ENCODE assay signal across 1 cellular context in the genomic region with DNA sequence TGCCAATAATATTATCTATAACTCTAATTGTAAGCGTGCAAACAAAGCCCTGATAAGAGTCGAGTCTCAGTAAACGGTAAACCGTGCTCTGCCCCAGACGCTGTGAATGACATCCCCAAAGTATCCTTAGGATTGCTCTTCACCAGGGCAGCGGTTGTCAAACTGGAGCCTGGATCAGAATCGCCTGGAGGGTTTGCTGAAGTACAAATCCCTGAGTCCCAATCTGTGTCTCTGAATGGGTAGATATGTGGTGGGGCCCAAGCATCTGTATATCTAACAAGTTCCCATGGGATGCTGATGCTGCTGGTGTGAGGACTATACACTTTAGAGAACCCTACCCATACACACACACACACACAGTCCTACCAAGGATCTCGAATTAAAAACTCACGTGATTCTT.
TF ChIP-seq lines count a peak whose summit lies in the region.

No MANE protein-coding gene starts in this region.

TF ChIP-seq in HepG2, 621 proteins besides CTCF, POLR2A, EP300 and RAD21:
- TF ChIP-seq ARID2 (CRISPR knock-in tag; IDR thresholded peaks at IDR 0.05; ENCODE audit: borderline replicate concordance), result 0 out of 2 replicates have a peak, but pooled peaks have one; percentile 17
- no peak for TF ChIP-seq NCOA2 (CRISPR knock-in tag; IDR thresholded peaks at IDR 0.05)
- TF ChIP-seq ZMAT3 (CRISPR knock-in tag; conservative IDR thresholded peaks at IDR 0.05), result 0 out of 2 replicates have a peak, but pooled peaks have one; percentile 3
- 0 out of 2 replicates have a peak, but pooled peaks have one; percentile 0 for TF ChIP-seq KLF12 (CRISPR knock-in tag; IDR thresholded peaks at IDR 0.05; ENCODE audit: borderline replicate concordance)
TF ChIP-seq in HepG2: peak in this region for 3.
